7 cellular contexts compared by ENCODE assay signal in the genomic region with DNA sequence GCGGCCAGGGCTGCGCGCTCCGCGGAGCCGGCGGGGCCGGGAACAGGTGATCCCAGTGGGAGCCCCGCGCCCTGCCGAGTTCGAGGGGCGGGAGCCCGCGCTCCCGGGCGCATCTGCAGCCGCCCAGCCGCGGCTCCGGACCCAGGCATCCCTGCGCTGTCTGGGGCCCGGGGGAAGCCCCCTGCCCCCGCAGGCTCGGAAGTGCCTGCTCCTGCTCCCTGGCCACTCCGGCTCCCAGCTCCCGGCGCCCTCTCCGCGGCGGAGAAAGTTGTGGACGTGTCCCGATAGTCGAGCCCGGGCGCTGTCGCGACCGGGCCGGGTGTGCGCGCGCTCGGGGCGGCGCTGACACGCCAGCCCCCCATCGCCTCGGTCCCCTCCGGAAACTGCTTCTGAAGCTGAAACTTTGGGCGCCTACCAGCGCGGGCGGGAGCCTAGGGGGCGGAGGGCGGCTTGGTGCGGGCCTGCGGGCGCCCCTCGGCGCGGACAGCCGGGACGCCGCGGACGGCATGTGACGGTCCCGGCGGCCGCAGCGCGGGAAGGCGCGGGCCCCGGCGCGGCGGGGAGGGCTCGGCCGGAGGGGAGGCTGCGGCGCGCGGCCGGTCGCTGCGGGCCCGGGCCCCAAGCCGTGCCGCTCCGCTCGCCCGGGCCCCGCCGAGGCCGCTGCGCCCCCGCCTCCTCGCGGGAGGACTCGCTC. TPM values are rescaled to one million over a fixed set of nuclear protein-coding genes. Genes with fewer than 3 reads are reported as not detected.
A peak's percentile ranks its signal among the peaks of the same experiment; 100 is the strongest.
DNase-seq lines count a peak whose midpoint lies in the region; ATAC-seq, FAIRE-seq and TF ChIP-seq lines count a peak whose summit lies in the region.

No MANE protein-coding gene starts in this region.

- H2AK5ac ChIP-seq in mesenchymal stem cell (ENCODE audit: low read length, severe bottlenecking) = no peak overlapping the region

- no peak overlapping the region for H2BK5ac ChIP-seq in mesenchymal stem cell (ENCODE audit: low read depth, low read length, poor library complexity, severe bottlenecking)

- no peaks in the 10 kb centered on the region for H3K79me1 ChIP-seq in mesenchymal stem cell (replicated peaks; ENCODE audit: low read length, poor library complexity, severe bottlenecking)

- peak overlapping the region; percentile 51 for H3K4me3 ChIP-seq in MG63
- H3K4me3 ChIP-seq in bronchial epithelial cell (ENCODE audit: low read depth, low read length) = peak overlapping the region; percentile 47
- peak overlapping the region; percentile 58 to 81 for H3K4me3 ChIP-seq in mesenchymal stem cell (ENCODE audit: insufficient read depth in 1 of 2, low read depth in 1 of 2, low read length in 2 of 2)
- peak overlapping the region; percentile 65 to 77 for H3K4me3 ChIP-seq in vagina

- H3K9me3 ChIP-seq in MG63 (no peaks in the 10 kb centered on the region), mesenchymal stem cell (ENCODE audit: control insufficient read depth, low read length) (no peaks in the 10 kb centered on the region), vagina (no peaks in the 10 kb centered on the region)

- no peak for TF ChIP-seq CTCF in bronchial epithelial cell (IDR thresholded peaks at IDR 0.05; ENCODE audit: insufficient read depth, low read length, severe bottlenecking)
- TF ChIP-seq CTCF in vagina (IDR thresholded peaks at IDR 0.05) = no peak

- H2BK12ac ChIP-seq in mesenchymal stem cell (ENCODE audit: low read length in 2 of 2) = no peak overlapping the region

- no peak for TF ChIP-seq POLR2A in vagina (IDR thresholded peaks at IDR 0.05)

- H3K4me3 Mint-ChIP-seq in activated T-helper 1 cell treated with anti-CD3 and anti-CD28 coated beads, Interleukin-12 subunit alpha, Interleukin-12 subunit beta, Interleukin-2, Interleukin-4 antibody, amounts not matched to agents 30 ng/mL and 10 ng/mL and 1 ng/mL, durations not matched to agents 14 hours and 24 hours and 36 hours = no peak overlapping the region

- DNase-seq in MG63 = no peak
- DNase-seq in bronchial epithelial cell (ENCODE audit: low read depth) = no peak
- DNase-seq in mesenchymal stem cell = no peak
- no peak for DNase-seq in vagina (ENCODE audit: extremely low spot score in 2 of 2)
- DNase-seq in activated T-helper 1 cell treated with anti-CD3 and anti-CD28 coated beads, Interleukin-12 subunit alpha, Interleukin-12 subunit beta, Interleukin-2, Interleukin-4 antibody, amounts not matched to agents 30 ng/mL and 10 ng/mL and 1 ng/mL, durations not matched to agents 14 hours and 24 hours and 36 hours (ENCODE audit: low spot score) = no peak

- peak overlapping the region in 1 of 2 experiments; percentile 48 for H3K18ac ChIP-seq in mesenchymal stem cell (ENCODE audit: low read depth in 1 of 2, low read length in 2 of 2)

- no peak overlapping the region for H2BK120ac ChIP-seq in mesenchymal stem cell (ENCODE audit: low read depth, low read length)

- H3K4me1 ChIP-seq in mesenchymal stem cell (ENCODE audit: control insufficient read depth, insufficient read depth, low read depth, low read length) (peaks cover 24% of the 10 kb centered on the region), vagina (peaks cover 54% of the 10 kb centered on the region)

- no peak overlapping the region for H3K23ac ChIP-seq in mesenchymal stem cell (ENCODE audit: low read length in 2 of 2)

- H2AFZ ChIP-seq in mesenchymal stem cell (ENCODE audit: low read depth, low read length) = no peak overlapping the region

- H3K4me2 ChIP-seq in mesenchymal stem cell (ENCODE audit: low read length, poor library complexity, severe bottlenecking) = peak overlapping the region; percentile 97

- H3K4ac ChIP-seq in mesenchymal stem cell (ENCODE audit: low read depth in 1 of 2, low read length in 2 of 2) = no peak overlapping the region

- no peak overlapping the region for H2BK15ac ChIP-seq in mesenchymal stem cell (ENCODE audit: low read depth, poor library complexity, severe bottlenecking)

- WGBS in mesenchymal stem cell = under 1% methylated on average over 73 of the region's 102 CpGs

- no peaks in the 10 kb centered on the region for H3K9me3 Mint-ChIP-seq in activated T-helper 1 cell treated with anti-CD3 and anti-CD28 coated beads, Interleukin-12 subunit alpha, Interleukin-12 subunit beta, Interleukin-2, Interleukin-4 antibody, amounts not matched to agents 30 ng/mL and 10 ng/mL and 1 ng/mL, durations not matched to agents 14 hours and 24 hours and 36 hours

- intact Hi-C loops in vagina (cut with DNase I) = loop anchor here (5.0 kb wide), 2 partner anchors 80 to 125 kb away; no protein-coding TSS in a partner anchor
- intact Hi-C loops in activated T-helper 1 cell treated with anti-CD3 and anti-CD28 coated beads, Interleukin-12 subunit alpha, Interleukin-12 subunit beta, Interleukin-2, Interleukin-4 antibody, amounts not matched to agents 30 ng/mL and 10 ng/mL and 1 ng/mL, durations not matched to agents 14 hours and 24 hours and 36 hours (cut with micrococcal nuclease) = loop anchor here (5.0 kb wide), 1 partner anchor 185 kb away; a partner anchor contains a TSS

- no peak overlapping the region for H4K91ac ChIP-seq in mesenchymal stem cell (ENCODE audit: low read length)

- FAIRE-seq in bronchial epithelial cell (lab: Jason Lieb, UNC) = no peak

- H3K4me1 Mint-ChIP-seq in activated T-helper 1 cell treated with anti-CD3 and anti-CD28 coated beads, Interleukin-12 subunit alpha, Interleukin-12 subunit beta, Interleukin-2, Interleukin-4 antibody, amounts not matched to agents 30 ng/mL and 10 ng/mL and 1 ng/mL, durations not matched to agents 14 hours and 24 hours and 36 hours (ENCODE audit: low read depth) = peaks cover 53% of the 10 kb centered on the region

- H4K8ac ChIP-seq in mesenchymal stem cell (ENCODE audit: low read length) = no peak overlapping the region

- no peaks in the 10 kb centered on the region for H3K36me3 ChIP-seq in MG63
- no peaks in the 10 kb centered on the region for H3K36me3 ChIP-seq in bronchial epithelial cell (ENCODE audit: control insufficient read depth, insufficient read depth, low read length)
- peaks cover 0 to 4% of the 10 kb centered on the region in 2 experiments for H3K36me3 ChIP-seq in mesenchymal stem cell (ENCODE audit: control insufficient read depth in 1 of 2, insufficient read depth in 2 of 2, low read depth in 1 of 2, low read length in 2 of 2)
- no peaks in the 10 kb centered on the region for H3K36me3 ChIP-seq in vagina

- ATAC-seq in GM19025 (IDR thresholded peaks at IDR 0.05; ENCODE audit: low read depth, unreplicated experiment) (peak; percentile 8), HG02588 (IDR thresholded peaks at IDR 0.05; ENCODE audit: unreplicated experiment) (no peak)

- H3K14ac ChIP-seq in mesenchymal stem cell (ENCODE audit: low read length in 2 of 2) = no peak overlapping the region

- peaks cover 71% of the 10 kb centered on the region for H3K27me3 Mint-ChIP-seq in activated T-helper 1 cell treated with anti-CD3 and anti-CD28 coated beads, Interleukin-12 subunit alpha, Interleukin-12 subunit beta, Interleukin-2, Interleukin-4 antibody, amounts not matched to agents 30 ng/mL and 10 ng/mL and 1 ng/mL, durations not matched to agents 14 hours and 24 hours and 36 hours (ENCODE audit: insufficient read depth)

- peak overlapping the region; percentile 82 for H3K9ac ChIP-seq in mesenchymal stem cell (ENCODE audit: low read length)

- peaks cover 6% of the 10 kb centered on the region for H3K27me3 ChIP-seq in MG63
- H3K27me3 ChIP-seq in bronchial epithelial cell (ENCODE audit: control insufficient read depth, insufficient read depth, low read length) = peaks cover 18% of the 10 kb centered on the region
- H3K27me3 ChIP-seq in mesenchymal stem cell (ENCODE audit: control insufficient read depth in 1 of 2, insufficient read depth in 1 of 2, low read length in 2 of 2) = peaks cover 11 to 67% of the 10 kb centered on the region in 2 experiments
- H3K27me3 ChIP-seq in vagina = no peaks in the 10 kb centered on the region

- H3K36me3 Mint-ChIP-seq in activated T-helper 1 cell treated with anti-CD3 and anti-CD28 coated beads, Interleukin-12 subunit alpha, Interleukin-12 subunit beta, Interleukin-2, Interleukin-4 antibody, amounts not matched to agents 30 ng/mL and 10 ng/mL and 1 ng/mL, durations not matched to agents 14 hours and 24 hours and 36 hours (ENCODE audit: low read depth) = no peaks in the 10 kb centered on the region

- H3K27ac ChIP-seq in mesenchymal stem cell (ENCODE audit: low read length, poor library complexity, severe bottlenecking) (no peak overlapping the region), vagina (peak overlapping the region; percentile 82)

- no peak overlapping the region for H3K27ac Mint-ChIP-seq in activated T-helper 1 cell treated with anti-CD3 and anti-CD28 coated beads, Interleukin-12 subunit alpha, Interleukin-12 subunit beta, Interleukin-2, Interleukin-4 antibody, amounts not matched to agents 30 ng/mL and 10 ng/mL and 1 ng/mL, durations not matched to agents 14 hours and 24 hours and 36 hours

RNA-seq across cellular contexts. Expression of a gene that starts 0.5 kb away (rescaled TPM):
- 0.26 TPM in 1 of 2 replicates, not detected in the other for total RNA-seq in MG63 (2014; rRNA removed; shearing (Covaris generic); ENCODE audit: low replicate concordance)
- total RNA-seq in bronchial epithelial cell (under 0.01 and 0.26 TPM in 2 replicates), vagina (31.4 TPM)
- 11.2 TPM for polyA plus RNA-seq in mesenchymal stem cell (2013, experiment 1 of 2)
- 11.4 TPM for polyA plus RNA-seq in mesenchymal stem cell (2013, experiment 2 of 2)
- 0.83 and 0.98 TPM in 2 replicates for total RNA-seq in activated T-helper 1 cell treated with anti-CD3 and anti-CD28 coated beads, Interleukin-12 subunit alpha, Interleukin-12 subunit beta, Interleukin-2, Interleukin-4 antibody, amounts not matched to agents 30 ng/mL and 10 ng/mL and 1 ng/mL, durations not matched to agents 14 hours and 24 hours and 36 hours

Comparison
In these comparisons a context has a peak if more than half of its experiments do, and no peak if none do; other contexts are left out.
1. RNA of a gene that starts 0.5 kb away (total RNA-seq): 31.4 TPM in vagina (single experiment); 0.83 to 0.98 TPM in activated T-helper 1 cell treated with anti-CD3 and anti-CD28 coated beads, Interleukin-12 subunit alpha, Interleukin-12 subunit beta, Interleukin-2, Interleukin-4 antibody, amounts not matched to agents 30 ng/mL and 10 ng/mL and 1 ng/mL, durations not matched to agents 14 hours and 24 hours and 36 hours, 0.26 TPM in MG63 and under 0.01 to 0.26 TPM in bronchial epithelial cell; every median in the first group is over 10 times any median in the second.
2. Peak in every context shown above with its lines, with median percentiles within 50 percentile points of each other: H3K4me3 ChIP-seq.